2 cellular contexts compared by ENCODE assay signal in the genomic region with DNA sequence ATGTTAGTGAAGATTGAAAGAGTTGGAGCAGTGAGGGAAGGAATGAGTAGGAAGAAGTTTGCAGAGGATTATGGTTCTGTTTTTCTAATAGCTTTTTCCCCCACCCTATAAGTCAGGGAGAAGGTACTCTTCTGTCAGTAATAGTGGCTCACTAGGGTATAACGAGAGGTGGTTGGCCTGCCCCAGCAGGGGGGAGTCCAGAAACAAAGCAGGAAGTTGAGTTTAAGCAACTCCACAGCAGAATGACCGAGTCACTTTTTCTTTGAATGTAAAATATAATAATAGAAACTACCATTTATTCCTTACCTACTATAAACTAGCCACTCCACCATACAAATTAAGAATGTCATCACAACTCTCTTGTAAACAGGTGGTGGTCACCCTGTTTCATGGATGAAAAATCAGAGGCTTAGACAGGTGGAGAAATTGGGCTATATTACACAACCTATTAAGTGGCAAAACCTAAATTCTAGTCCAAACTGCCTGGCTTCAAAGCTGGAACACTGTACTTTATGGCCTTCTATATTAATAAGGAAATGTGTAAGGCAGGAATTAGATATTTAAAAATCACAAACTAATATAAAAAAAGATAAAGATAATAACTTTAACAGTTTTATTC.
A peak's percentile ranks its signal among the peaks of the same experiment; 100 is the strongest.
TF ChIP-seq lines count a peak whose summit lies in the region.

No MANE protein-coding gene starts in this region.

TF ChIP-seq in GM23338, 12 proteins besides CTCF, POLR2A, EP300 and RAD21 (continues in another document):
- TF ChIP-seq EZH2 (IDR thresholded peaks at IDR 0.05; ENCODE audit: low read depth, unreplicated experiment) = no peak
- TF ChIP-seq EZH2phosphoT487 (IDR thresholded peaks at IDR 0.05; ENCODE audit: unreplicated experiment) = no peak
- TF ChIP-seq, protein P1, sequence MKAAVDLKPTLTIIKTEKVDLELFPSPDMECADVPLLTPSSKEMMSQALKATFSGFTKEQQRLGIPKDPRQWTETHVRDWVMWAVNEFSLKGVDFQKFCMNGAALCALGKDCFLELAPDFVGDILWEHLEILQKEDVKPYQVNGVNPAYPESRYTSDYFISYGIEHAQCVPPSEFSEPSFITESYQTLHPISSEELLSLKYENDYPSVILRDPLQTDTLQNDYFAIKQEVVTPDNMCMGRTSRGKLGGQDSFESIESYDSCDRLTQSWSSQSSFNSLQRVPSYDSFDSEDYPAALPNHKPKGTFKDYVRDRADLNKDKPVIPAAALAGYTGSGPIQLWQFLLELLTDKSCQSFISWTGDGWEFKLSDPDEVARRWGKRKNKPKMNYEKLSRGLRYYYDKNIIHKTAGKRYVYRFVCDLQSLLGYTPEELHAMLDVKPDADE (IDR thresholded peaks at IDR 0.05) = no peak
- TF ChIP-seq ZNF114 (CRISPR knock-in tag; IDR thresholded peaks at IDR 0.05) = no peak
- TF ChIP-seq STAT1 (IDR thresholded peaks at IDR 0.05; ENCODE audit: unreplicated experiment) = no peak
- TF ChIP-seq CREB1 (CRISPR knock-in tag; IDR thresholded peaks at IDR 0.05; ENCODE audit: low read depth) = no peak
- TF ChIP-seq, protein P2, sequence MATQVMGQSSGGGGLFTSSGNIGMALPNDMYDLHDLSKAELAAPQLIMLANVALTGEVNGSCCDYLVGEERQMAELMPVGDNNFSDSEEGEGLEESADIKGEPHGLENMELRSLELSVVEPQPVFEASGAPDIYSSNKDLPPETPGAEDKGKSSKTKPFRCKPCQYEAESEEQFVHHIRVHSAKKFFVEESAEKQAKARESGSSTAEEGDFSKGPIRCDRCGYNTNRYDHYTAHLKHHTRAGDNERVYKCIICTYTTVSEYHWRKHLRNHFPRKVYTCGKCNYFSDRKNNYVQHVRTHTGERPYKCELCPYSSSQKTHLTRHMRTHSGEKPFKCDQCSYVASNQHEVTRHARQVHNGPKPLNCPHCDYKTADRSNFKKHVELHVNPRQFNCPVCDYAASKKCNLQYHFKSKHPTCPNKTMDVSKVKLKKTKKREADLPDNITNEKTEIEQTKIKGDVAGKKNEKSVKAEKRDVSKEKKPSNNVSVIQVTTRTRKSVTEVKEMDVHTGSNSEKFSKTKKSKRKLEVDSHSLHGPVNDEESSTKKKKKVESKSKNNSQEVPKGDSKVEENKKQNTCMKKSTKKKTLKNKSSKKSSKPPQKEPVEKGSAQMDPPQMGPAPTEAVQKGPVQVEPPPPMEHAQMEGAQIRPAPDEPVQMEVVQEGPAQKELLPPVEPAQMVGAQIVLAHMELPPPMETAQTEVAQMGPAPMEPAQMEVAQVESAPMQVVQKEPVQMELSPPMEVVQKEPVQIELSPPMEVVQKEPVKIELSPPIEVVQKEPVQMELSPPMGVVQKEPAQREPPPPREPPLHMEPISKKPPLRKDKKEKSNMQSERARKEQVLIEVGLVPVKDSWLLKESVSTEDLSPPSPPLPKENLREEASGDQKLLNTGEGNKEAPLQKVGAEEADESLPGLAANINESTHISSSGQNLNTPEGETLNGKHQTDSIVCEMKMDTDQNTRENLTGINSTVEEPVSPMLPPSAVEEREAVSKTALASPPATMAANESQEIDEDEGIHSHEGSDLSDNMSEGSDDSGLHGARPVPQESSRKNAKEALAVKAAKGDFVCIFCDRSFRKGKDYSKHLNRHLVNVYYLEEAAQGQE (IDR thresholded peaks at IDR 0.05; ENCODE audit: unreplicated experiment) = no peak
- no peak for TF ChIP-seq NANOG (IDR thresholded peaks at IDR 0.05; ENCODE audit: borderline replicate concordance)
- no peak for TF ChIP-seq POLR2AphosphoS5 (IDR thresholded peaks at IDR 0.05; ENCODE audit: low read depth)
- no peak for TF ChIP-seq ZNF331 (CRISPR knock-in tag; IDR thresholded peaks at IDR 0.05; ENCODE audit: low read depth)

TF ChIP-seq in K562, 482 proteins besides CTCF, POLR2A, EP300 and RAD21:
- TF ChIP-seq, protein P3, sequence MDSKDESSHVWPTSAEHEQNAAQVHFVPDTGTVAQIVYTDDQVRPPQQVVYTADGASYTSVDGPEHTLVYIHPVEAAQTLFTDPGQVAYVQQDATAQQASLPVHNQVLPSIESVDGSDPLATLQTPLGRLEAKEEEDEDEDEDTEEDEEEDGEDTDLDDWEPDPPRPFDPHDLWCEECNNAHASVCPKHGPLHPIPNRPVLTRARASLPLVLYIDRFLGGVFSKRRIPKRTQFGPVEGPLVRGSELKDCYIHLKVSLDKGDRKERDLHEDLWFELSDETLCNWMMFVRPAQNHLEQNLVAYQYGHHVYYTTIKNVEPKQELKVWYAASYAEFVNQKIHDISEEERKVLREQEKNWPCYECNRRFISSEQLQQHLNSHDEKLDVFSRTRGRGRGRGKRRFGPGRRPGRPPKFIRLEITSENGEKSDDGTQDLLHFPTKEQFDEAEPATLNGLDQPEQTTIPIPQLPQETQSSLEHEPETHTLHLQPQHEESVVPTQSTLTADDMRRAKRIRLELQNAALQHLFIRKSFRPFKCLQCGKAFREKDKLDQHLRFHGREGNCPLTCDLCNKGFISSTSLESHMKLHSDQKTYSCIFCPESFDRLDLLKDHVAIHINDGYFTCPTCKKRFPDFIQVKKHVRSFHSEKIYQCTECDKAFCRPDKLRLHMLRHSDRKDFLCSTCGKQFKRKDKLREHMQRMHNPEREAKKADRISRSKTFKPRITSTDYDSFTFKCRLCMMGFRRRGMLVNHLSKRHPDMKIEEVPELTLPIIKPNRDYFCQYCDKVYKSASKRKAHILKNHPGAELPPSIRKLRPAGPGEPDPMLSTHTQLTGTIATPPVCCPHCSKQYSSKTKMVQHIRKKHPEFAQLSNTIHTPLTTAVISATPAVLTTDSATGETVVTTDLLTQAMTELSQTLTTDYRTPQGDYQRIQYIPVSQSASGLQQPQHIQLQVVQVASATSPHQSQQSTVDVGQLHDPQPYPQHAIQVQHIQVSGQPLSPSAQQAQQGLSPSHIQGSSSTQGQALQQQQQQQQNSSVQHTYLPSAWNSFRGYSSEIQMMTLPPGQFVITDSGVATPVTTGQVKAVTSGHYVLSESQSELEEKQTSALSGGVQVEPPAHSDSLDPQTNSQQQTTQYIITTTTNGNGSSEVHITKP (IDR thresholded peaks at IDR 0.05; ENCODE audit: partially characterized antibody) = peak; percentile 69
- TF ChIP-seq SREBF1 (IDR thresholded peaks at IDR 0.05; ENCODE audit: borderline replicate concordance, low read depth, low read length) = no peak
